ENCODE assay signal across 1 cellular context in the genomic region with DNA sequence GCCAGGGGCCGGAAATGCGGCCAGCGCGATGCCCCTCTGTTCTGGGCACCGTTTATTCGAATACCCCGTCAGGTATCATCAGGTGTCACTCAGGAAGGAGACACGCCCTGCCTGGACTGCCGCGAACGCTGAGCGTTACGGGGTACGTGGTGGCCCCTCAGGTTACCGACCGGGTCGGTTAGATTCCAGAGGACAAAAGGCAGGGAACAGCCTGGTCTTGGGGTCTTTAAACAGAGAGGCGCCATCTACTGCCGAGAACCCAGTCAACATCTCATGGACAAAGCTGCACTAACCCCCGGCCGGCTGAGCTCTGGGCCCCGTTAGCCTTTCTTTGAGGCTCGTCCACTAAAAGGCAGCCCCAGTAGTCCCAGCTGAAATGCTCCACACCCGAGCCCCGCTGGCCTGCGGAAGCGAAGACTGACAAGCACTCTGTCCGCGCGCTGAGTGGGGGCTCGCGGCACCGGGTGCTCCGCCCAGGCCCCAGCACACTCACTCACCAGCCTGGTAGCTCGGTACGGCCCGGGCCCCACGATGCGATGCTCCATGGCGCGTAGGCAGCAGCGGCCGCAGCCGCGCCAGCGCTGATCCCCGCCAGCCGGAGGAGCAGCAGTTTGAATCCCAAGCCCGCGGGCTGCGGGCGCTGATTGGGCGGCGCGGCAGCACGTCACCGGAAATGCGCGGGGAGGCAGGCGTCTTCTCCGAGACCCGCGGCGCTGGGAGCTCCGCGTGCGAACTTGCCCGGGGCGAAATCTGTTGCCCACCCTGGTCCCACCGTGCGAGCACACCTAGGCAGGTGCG.
A peak's percentile ranks its signal among the peaks of the same experiment; 100 is the strongest.
TF ChIP-seq lines count a peak whose summit lies in the region.

A gene with protein sequence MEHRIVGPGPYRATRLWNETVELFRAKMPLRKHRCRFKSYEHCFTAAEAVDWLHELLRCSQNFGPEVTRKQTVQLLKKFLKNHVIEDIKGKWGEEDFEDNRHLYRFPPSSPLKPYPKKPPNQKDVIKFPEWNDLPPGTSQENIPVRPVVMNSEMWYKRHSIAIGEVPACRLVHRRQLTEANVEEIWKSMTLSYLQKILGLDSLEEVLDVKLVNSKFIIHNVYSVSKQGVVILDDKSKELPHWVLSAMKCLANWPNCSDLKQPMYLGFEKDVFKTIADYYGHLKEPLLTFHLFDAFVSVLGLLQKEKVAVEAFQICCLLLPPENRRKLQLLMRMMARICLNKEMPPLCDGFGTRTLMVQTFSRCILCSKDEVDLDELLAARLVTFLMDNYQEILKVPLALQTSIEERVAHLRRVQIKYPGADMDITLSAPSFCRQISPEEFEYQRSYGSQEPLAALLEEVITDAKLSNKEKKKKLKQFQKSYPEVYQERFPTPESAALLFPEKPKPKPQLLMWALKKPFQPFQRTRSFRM (minus strand): TSS at position 618 of the 798 bp plus-strand sequence. CDS start 73 bp downstream, at position 545.

TF ChIP-seq in K562, 482 proteins besides CTCF, POLR2A, EP300 and RAD21 (continued from another document and continues in another):
- no peak for TF ChIP-seq KHSRP (IDR thresholded peaks at IDR 0.05)
- peak; percentile 91 for TF ChIP-seq SUPT5H (IDR thresholded peaks at IDR 0.05)
- no peak for TF ChIP-seq KLF16 (IDR thresholded peaks at IDR 0.05)
- TF ChIP-seq, protein P1, sequence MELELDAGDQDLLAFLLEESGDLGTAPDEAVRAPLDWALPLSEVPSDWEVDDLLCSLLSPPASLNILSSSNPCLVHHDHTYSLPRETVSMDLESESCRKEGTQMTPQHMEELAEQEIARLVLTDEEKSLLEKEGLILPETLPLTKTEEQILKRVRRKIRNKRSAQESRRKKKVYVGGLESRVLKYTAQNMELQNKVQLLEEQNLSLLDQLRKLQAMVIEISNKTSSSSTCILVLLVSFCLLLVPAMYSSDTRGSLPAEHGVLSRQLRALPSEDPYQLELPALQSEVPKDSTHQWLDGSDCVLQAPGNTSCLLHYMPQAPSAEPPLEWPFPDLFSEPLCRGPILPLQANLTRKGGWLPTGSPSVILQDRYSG (tag; conservative IDR thresholded peaks at IDR 0.05; ENCODE audit: low read depth), result no peak
- no peak for TF ChIP-seq NCOA4 (IDR thresholded peaks at IDR 0.05; ENCODE audit: partially characterized antibody)
- TF ChIP-seq, protein P2, sequence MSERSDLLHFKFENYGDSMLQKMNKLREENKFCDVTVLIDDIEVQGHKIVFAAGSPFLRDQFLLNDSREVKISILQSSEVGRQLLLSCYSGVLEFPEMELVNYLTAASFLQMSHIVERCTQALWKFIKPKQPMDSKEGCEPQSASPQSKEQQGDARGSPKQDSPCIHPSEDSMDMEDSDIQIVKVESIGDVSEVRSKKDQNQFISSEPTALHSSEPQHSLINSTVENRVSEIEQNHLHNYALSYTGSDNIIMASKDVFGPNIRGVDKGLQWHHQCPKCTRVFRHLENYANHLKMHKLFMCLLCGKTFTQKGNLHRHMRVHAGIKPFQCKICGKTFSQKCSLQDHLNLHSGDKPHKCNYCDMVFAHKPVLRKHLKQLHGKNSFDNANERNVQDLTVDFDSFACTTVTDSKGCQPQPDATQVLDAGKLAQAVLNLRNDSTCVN (CRISPR knock-in tag; IDR thresholded peaks at IDR 0.05), result no peak
- no peak for TF ChIP-seq HMGN3 (IDR thresholded peaks at IDR 0.05; ENCODE audit: borderline replicate concordance, extremely low read depth, insufficient read length, low read depth, low read length)
- no peak for TF ChIP-seq CBX3 (IDR thresholded peaks at IDR 0.05; ENCODE audit: borderline replicate concordance in 1 of 2, low read length in 2 of 2)
- TF ChIP-seq ZBTB17 (CRISPR knock-in tag; IDR thresholded peaks at IDR 0.05), result 0 out of 2 replicates have a peak, but pooled peaks have one; percentile 47
- TF ChIP-seq ZNF76 (CRISPR knock-in tag; IDR thresholded peaks at IDR 0.05; ENCODE audit: borderline replicate concordance), result no peak
- peak; percentile 99 for TF ChIP-seq RBM25 (IDR thresholded peaks at IDR 0.05; ENCODE audit: low read depth, low read length, severe bottlenecking)
- TF ChIP-seq TAF9B (IDR thresholded peaks at IDR 0.05; ENCODE audit: partially characterized antibody), result peak; percentile 69
- TF ChIP-seq, protein P3, sequence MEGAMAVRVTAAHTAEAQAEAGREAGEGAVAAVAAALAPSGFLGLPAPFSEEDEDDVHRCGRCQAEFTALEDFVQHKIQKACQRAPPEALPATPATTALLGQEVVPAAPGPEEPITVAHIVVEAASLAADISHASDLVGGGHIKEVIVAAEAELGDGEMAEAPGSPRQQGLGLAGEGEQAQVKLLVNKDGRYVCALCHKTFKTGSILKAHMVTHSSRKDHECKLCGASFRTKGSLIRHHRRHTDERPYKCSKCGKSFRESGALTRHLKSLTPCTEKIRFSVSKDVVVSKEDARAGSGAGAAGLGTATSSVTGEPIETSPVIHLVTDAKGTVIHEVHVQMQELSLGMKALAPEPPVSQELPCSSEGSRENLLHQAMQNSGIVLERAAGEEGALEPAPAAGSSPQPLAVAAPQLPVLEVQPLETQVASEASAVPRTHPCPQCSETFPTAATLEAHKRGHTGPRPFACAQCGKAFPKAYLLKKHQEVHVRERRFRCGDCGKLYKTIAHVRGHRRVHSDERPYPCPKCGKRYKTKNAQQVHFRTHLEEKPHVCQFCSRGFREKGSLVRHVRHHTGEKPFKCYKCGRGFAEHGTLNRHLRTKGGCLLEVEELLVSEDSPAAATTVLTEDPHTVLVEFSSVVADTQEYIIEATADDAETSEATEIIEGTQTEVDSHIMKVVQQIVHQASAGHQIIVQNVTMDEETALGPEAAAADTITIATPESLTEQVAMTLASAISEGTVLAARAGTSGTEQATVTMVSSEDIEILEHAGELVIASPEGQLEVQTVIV (CRISPR knock-in tag; IDR thresholded peaks at IDR 0.05; ENCODE audit: borderline replicate concordance), result no peak
- TF ChIP-seq, protein P4, sequence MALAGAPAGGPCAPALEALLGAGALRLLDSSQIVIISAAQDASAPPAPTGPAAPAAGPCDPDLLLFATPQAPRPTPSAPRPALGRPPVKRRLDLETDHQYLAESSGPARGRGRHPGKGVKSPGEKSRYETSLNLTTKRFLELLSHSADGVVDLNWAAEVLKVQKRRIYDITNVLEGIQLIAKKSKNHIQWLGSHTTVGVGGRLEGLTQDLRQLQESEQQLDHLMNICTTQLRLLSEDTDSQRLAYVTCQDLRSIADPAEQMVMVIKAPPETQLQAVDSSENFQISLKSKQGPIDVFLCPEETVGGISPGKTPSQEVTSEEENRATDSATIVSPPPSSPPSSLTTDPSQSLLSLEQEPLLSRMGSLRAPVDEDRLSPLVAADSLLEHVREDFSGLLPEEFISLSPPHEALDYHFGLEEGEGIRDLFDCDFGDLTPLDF (CRISPR knock-in tag; IDR thresholded peaks at IDR 0.05), result peak; percentile 97
- TF ChIP-seq ZNF324 (CRISPR knock-in tag; IDR thresholded peaks at IDR 0.05), result no peak
- no peak for TF ChIP-seq IFI16 (CRISPR knock-in tag; IDR thresholded peaks at IDR 0.05)
- TF ChIP-seq, protein P5, sequence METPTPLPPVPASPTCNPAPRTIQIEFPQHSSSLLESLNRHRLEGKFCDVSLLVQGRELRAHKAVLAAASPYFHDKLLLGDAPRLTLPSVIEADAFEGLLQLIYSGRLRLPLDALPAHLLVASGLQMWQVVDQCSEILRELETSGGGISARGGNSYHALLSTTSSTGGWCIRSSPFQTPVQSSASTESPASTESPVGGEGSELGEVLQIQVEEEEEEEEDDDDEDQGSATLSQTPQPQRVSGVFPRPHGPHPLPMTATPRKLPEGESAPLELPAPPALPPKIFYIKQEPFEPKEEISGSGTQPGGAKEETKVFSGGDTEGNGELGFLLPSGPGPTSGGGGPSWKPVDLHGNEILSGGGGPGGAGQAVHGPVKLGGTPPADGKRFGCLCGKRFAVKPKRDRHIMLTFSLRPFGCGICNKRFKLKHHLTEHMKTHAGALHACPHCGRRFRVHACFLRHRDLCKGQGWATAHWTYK (CRISPR knock-in tag; IDR thresholded peaks at IDR 0.05), result peak; percentile 56; the same call in 1 of the 2 replicates
- TF ChIP-seq, protein P6, sequence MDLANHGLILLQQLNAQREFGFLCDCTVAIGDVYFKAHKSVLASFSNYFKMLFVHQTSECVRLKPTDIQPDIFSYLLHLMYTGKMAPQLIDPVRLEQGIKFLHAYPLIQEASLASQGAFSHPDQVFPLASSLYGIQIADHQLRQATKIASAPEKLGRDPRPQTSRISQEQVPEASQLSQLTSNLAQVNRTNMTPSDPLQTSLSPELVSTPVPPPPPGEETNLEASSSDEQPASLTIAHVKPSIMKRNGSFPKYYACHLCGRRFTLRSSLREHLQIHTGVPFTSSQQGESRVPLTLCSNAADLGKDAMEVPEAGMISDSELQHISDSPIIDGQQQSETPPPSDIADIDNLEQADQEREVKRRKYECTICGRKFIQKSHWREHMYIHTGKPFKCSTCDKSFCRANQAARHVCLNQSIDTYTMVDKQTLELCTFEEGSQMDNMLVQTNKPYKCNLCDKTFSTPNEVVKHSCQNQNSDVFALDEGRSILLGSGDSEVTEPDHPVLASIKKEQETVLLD (IDR thresholded peaks at IDR 0.05), result no peak
- TF ChIP-seq, protein P7, sequence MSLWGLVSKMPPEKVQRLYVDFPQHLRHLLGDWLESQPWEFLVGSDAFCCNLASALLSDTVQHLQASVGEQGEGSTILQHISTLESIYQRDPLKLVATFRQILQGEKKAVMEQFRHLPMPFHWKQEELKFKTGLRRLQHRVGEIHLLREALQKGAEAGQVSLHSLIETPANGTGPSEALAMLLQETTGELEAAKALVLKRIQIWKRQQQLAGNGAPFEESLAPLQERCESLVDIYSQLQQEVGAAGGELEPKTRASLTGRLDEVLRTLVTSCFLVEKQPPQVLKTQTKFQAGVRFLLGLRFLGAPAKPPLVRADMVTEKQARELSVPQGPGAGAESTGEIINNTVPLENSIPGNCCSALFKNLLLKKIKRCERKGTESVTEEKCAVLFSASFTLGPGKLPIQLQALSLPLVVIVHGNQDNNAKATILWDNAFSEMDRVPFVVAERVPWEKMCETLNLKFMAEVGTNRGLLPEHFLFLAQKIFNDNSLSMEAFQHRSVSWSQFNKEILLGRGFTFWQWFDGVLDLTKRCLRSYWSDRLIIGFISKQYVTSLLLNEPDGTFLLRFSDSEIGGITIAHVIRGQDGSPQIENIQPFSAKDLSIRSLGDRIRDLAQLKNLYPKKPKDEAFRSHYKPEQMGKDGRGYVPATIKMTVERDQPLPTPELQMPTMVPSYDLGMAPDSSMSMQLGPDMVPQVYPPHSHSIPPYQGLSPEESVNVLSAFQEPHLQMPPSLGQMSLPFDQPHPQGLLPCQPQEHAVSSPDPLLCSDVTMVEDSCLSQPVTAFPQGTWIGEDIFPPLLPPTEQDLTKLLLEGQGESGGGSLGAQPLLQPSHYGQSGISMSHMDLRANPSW (CRISPR knock-in tag; IDR thresholded peaks at IDR 0.05), result 0 out of 2 replicates have a peak, but pooled peaks have one; percentile 38
- no peak for TF ChIP-seq ZNF695 (CRISPR knock-in tag; IDR thresholded peaks at IDR 0.05)
- no peak; the same call in 1 of the 2 replicates for TF ChIP-seq ZNF12 (CRISPR knock-in tag; IDR thresholded peaks at IDR 0.05)
- TF ChIP-seq RBM14 (IDR thresholded peaks at IDR 0.05; ENCODE audit: borderline replicate concordance, insufficient read depth, low read depth, low read length), result no peak
- TF ChIP-seq SRSF9 (IDR thresholded peaks at IDR 0.05; ENCODE audit: borderline replicate concordance, low read depth, low read length), result no peak
- TF ChIP-seq ZZZ3 (IDR thresholded peaks at IDR 0.05), result no peak
- TF ChIP-seq SREBF2 (CRISPR knock-in tag; IDR thresholded peaks at IDR 0.05), result no peak
- TF ChIP-seq ZBTB1 (CRISPR knock-in tag; IDR thresholded peaks at IDR 0.05; ENCODE audit: borderline replicate concordance, low read depth), result peak; percentile 74; the same call in 1 of the 2 replicates
- no peak for TF ChIP-seq MAFK (IDR thresholded peaks at IDR 0.05; ENCODE audit: low read length)
- TF ChIP-seq, protein P8, sequence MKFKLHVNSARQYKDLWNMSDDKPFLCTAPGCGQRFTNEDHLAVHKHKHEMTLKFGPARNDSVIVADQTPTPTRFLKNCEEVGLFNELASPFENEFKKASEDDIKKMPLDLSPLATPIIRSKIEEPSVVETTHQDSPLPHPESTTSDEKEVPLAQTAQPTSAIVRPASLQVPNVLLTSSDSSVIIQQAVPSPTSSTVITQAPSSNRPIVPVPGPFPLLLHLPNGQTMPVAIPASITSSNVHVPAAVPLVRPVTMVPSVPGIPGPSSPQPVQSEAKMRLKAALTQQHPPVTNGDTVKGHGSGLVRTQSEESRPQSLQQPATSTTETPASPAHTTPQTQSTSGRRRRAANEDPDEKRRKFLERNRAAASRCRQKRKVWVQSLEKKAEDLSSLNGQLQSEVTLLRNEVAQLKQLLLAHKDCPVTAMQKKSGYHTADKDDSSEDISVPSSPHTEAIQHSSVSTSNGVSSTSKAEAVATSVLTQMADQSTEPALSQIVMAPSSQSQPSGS (CRISPR knock-in tag; IDR thresholded peaks at IDR 0.05), result no peak
- TF ChIP-seq, protein P9, sequence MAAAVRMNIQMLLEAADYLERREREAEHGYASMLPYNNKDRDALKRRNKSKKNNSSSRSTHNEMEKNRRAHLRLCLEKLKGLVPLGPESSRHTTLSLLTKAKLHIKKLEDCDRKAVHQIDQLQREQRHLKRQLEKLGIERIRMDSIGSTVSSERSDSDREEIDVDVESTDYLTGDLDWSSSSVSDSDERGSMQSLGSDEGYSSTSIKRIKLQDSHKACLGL (CRISPR knock-in tag; IDR thresholded peaks at IDR 0.05; ENCODE audit: borderline replicate concordance, poor library complexity, severe bottlenecking), result no peak
- TF ChIP-seq ZFP36 (IDR thresholded peaks at IDR 0.05; ENCODE audit: low read depth, low read length, partially characterized antibody), result no peak
- TF ChIP-seq CCNT2 (IDR thresholded peaks at IDR 0.05; ENCODE audit: borderline replicate concordance, extremely low read depth, insufficient read length, low read depth, low read length), result peak; percentile 80
- TF ChIP-seq, protein P10, sequence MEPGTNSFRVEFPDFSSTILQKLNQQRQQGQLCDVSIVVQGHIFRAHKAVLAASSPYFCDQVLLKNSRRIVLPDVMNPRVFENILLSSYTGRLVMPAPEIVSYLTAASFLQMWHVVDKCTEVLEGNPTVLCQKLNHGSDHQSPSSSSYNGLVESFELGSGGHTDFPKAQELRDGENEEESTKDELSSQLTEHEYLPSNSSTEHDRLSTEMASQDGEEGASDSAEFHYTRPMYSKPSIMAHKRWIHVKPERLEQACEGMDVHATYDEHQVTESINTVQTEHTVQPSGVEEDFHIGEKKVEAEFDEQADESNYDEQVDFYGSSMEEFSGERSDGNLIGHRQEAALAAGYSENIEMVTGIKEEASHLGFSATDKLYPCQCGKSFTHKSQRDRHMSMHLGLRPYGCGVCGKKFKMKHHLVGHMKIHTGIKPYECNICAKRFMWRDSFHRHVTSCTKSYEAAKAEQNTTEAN (CRISPR knock-in tag; IDR thresholded peaks at IDR 0.05), result peak; percentile 74; the same call in 1 of the 2 replicates
- no peak for TF ChIP-seq ZNF584 (CRISPR knock-in tag; IDR thresholded peaks at IDR 0.05; ENCODE audit: low read depth)
- TF ChIP-seq FOXK2 (conservative IDR thresholded peaks at IDR 0.05 in 1 of 2, IDR thresholded peaks at IDR 0.05 in 1 of 2; ENCODE audit: low read depth in 2 of 2), result 0 out of 4 replicates have a peak, but pooled peaks have one; percentile 18 to 19
- TF ChIP-seq CXXC5 (CRISPR knock-in tag; IDR thresholded peaks at IDR 0.05), result peak; percentile 96
- TF ChIP-seq HNRNPLL (IDR thresholded peaks at IDR 0.05; ENCODE audit: low read depth, low read length, poor library complexity, severe bottlenecking), result peak; percentile 88
- TF ChIP-seq ZNF217 (CRISPR knock-in tag; IDR thresholded peaks at IDR 0.05), result no peak
